Comparison of ENCODE assay signal across 10 cellular contexts in genomic region chr19:35910355-35910754, GRCh38. TPM values are rescaled to one million over a fixed set of nuclear protein-coding genes. Genes with fewer than 3 reads are reported as not detected.
DNase-seq lines count a peak whose midpoint lies in the region; ATAC-seq and TF ChIP-seq lines count a peak whose summit lies in the region.
"Not testable (repeated sequence)": the region's sequence is repeated elsewhere in the genome, so short reads cannot be mapped to it uniquely, and the experiment has no call there.
"Had no signal": no experiment of that assay in that cellular context is flagged by ENCODE, and none has a peak within 500 bp of the region (broad histone marks: within the 10 kb centered on the region; RNA-seq: fewer than 3 reads in every experiment).

No MANE protein-coding gene starts in this region.

- H2AFZ ChIP-seq in Karpas-422 (ENCODE audit: low read length), result not testable (repeated sequence)

- H3F3A ChIP-seq in DOHH2 (ENCODE audit: control insufficient read depth, insufficient read depth), result not testable (repeated sequence)

- peak overlapping the region; percentile 96 for H3K27ac Mint-ChIP-seq in dendritic cell treated with granulocyte-macrophage colony-stimulating factor and Interleukin-4, amounts not matched to agents 40 ng/mL and 50 ng/mL, for 4 days
- H3K27ac Mint-ChIP-seq in natural killer cell treated with Interleukin-12 subunit alpha and Interleukin-12 subunit beta and Interleukin-15 and Interleukin-18, amount 100 ng/mL, for 72 hours, result peak overlapping the region; percentile 86 to 96
- peak overlapping the region; percentile 91 for H3K27ac Mint-ChIP-seq in stimulated activated memory B cell treated with anti-CD40 and anti-IgM and Interleukin-4, amounts not matched to agents 10 μg/mL and 1 μg/mL and 100 μg/mL, for 72 hours

- not testable (repeated sequence) for H3K27me3 ChIP-seq in BLaER1; DOHH2 (ENCODE audit: control insufficient read depth, low read length); Karpas-422 (ENCODE audit: low read length); right lobe of liver; upper lobe of left lung

- H3K9me2 ChIP-seq in DOHH2 (replicated peaks; ENCODE audit: control insufficient read depth, low read length); Karpas-422 (replicated peaks; ENCODE audit: insufficient read depth, low read length): not testable (repeated sequence)

- H3K4me2 ChIP-seq in BLaER1 (peak overlapping the region; percentile 98), DOHH2 (ENCODE audit: low read length) (peak overlapping the region; percentile 94)
- H3K4me2 ChIP-seq in Karpas-422 (ENCODE audit: low read depth, low read length, poor library complexity, severe bottlenecking), result not testable (repeated sequence)

- not testable (repeated sequence) for H3K79me2 ChIP-seq in DOHH2 (ENCODE audit: control insufficient read depth, low read length); Karpas-422 (ENCODE audit: low read length)

- not testable (repeated sequence) for H3K27me3 Mint-ChIP-seq in dendritic cell treated with granulocyte-macrophage colony-stimulating factor and Interleukin-4, amounts not matched to agents 40 ng/mL and 50 ng/mL, for 4 days; natural killer cell treated with Interleukin-12 subunit alpha and Interleukin-12 subunit beta and Interleukin-15 and Interleukin-18, amount 100 ng/mL, for 72 hours; stimulated activated memory B cell treated with anti-CD40 and anti-IgM and Interleukin-4, amounts not matched to agents 10 μg/mL and 1 μg/mL and 100 μg/mL, for 72 hours

- not testable (repeated sequence) for H3K9me3 Mint-ChIP-seq in dendritic cell treated with granulocyte-macrophage colony-stimulating factor and Interleukin-4, amounts not matched to agents 40 ng/mL and 50 ng/mL, for 4 days; natural killer cell treated with Interleukin-12 subunit alpha and Interleukin-12 subunit beta and Interleukin-15 and Interleukin-18, amount 100 ng/mL, for 72 hours; stimulated activated memory B cell treated with anti-CD40 and anti-IgM and Interleukin-4, amounts not matched to agents 10 μg/mL and 1 μg/mL and 100 μg/mL, for 72 hours

- H3K36me3 Mint-ChIP-seq in dendritic cell treated with granulocyte-macrophage colony-stimulating factor and Interleukin-4, amounts not matched to agents 40 ng/mL and 50 ng/mL, for 4 days (ENCODE audit: low read depth), result peaks cover 35% of the 10 kb centered on the region
- H3K36me3 Mint-ChIP-seq in natural killer cell treated with Interleukin-12 subunit alpha and Interleukin-12 subunit beta and Interleukin-15 and Interleukin-18, amount 100 ng/mL, for 72 hours; stimulated activated memory B cell treated with anti-CD40 and anti-IgM and Interleukin-4, amounts not matched to agents 10 μg/mL and 1 μg/mL and 100 μg/mL, for 72 hours: not testable (repeated sequence)

- H3K4me1 ChIP-seq in BLaER1 (peaks cover 62% of the 10 kb centered on the region), DOHH2 (ENCODE audit: control insufficient read depth, low read length) (peaks cover 60% of the 10 kb centered on the region), Karpas-422 (ENCODE audit: low read length) (peaks cover 11% of the 10 kb centered on the region), right lobe of liver (peaks cover 0 to 14% (median 0%) of the 10 kb centered on the region in 4 donors), upper lobe of left lung (peaks cover 0 to 13% (median 8%) of the 10 kb centered on the region in 4 donors)

- not testable (repeated sequence) for TF ChIP-seq EP300 in upper lobe of left lung (IDR thresholded peaks at IDR 0.05)

- DNase-seq in Karpas-422, result peak; percentile 19
- not testable (repeated sequence) for DNase-seq in right lobe of liver; natural killer cell treated with Interleukin-12 subunit alpha and Interleukin-12 subunit beta and Interleukin-15 and Interleukin-18, amount 100 ng/mL, for 72 hours (ENCODE audit: low spot score); upper lobe of left lung

- TF ChIP-seq POLR2A in right lobe of liver (IDR thresholded peaks at IDR 0.05); upper lobe of left lung (IDR thresholded peaks at IDR 0.05): not testable (repeated sequence)

- not testable (repeated sequence) for H3K36me3 ChIP-seq in BLaER1; DOHH2 (ENCODE audit: control insufficient read depth, low read length); Karpas-422 (ENCODE audit: insufficient read depth, low read length); right lobe of liver; upper lobe of left lung

- H3K9ac ChIP-seq in BLaER1, result peak overlapping the region; percentile 85; the same call in 1 of the 2 replicates
- not testable (repeated sequence) for H3K9ac ChIP-seq in Karpas-422 (ENCODE audit: low read length)

- H3K27ac ChIP-seq in BLaER1 (peak overlapping the region; percentile 98), right lobe of liver (peak overlapping the region in 2 of 3 donors; percentile 65 to 74), upper lobe of left lung (peak overlapping the region; percentile 67 to 93 (median 88))
- H3K27ac ChIP-seq in DOHH2 (ENCODE audit: low read depth, low read length); Karpas-422 (ENCODE audit: low read length): not testable (repeated sequence)

- TF ChIP-seq CTCF in DOHH2 (IDR thresholded peaks at IDR 0.05; ENCODE audit: low read depth, low read length, poor library complexity, severe bottlenecking); right lobe of liver (IDR thresholded peaks at IDR 0.05); upper lobe of left lung (IDR thresholded peaks at IDR 0.05): not testable (repeated sequence)

- H3K9me3 ChIP-seq in BLaER1; DOHH2 (ENCODE audit: control insufficient read depth, insufficient read depth, low read length); Karpas-422 (ENCODE audit: low read length); right lobe of liver; upper lobe of left lung: not testable (repeated sequence)

- peaks cover 70% of the 10 kb centered on the region for H3K4me1 Mint-ChIP-seq in dendritic cell treated with granulocyte-macrophage colony-stimulating factor and Interleukin-4, amounts not matched to agents 40 ng/mL and 50 ng/mL, for 4 days (ENCODE audit: low read depth)
- peaks cover 27 to 29% of the 10 kb centered on the region in 2 donors for H3K4me1 Mint-ChIP-seq in natural killer cell treated with Interleukin-12 subunit alpha and Interleukin-12 subunit beta and Interleukin-15 and Interleukin-18, amount 100 ng/mL, for 72 hours (ENCODE audit: low read depth in 2 of 2)
- H3K4me1 Mint-ChIP-seq in stimulated activated memory B cell treated with anti-CD40 and anti-IgM and Interleukin-4, amounts not matched to agents 10 μg/mL and 1 μg/mL and 100 μg/mL, for 72 hours, result peaks cover 72% of the 10 kb centered on the region

- not testable (repeated sequence) for H3K4me3 Mint-ChIP-seq in dendritic cell treated with granulocyte-macrophage colony-stimulating factor and Interleukin-4, amounts not matched to agents 40 ng/mL and 50 ng/mL, for 4 days; natural killer cell treated with Interleukin-12 subunit alpha and Interleukin-12 subunit beta and Interleukin-15 and Interleukin-18, amount 100 ng/mL, for 72 hours; stimulated activated memory B cell treated with anti-CD40 and anti-IgM and Interleukin-4, amounts not matched to agents 10 μg/mL and 1 μg/mL and 100 μg/mL, for 72 hours

- H3K4me3 ChIP-seq in BLaER1; DOHH2 (ENCODE audit: low read length); Karpas-422 (ENCODE audit: low read length); right lobe of liver; upper lobe of left lung: not testable (repeated sequence)

- ATAC-seq in right lobe of liver; natural killer cell treated with Interleukin-12 subunit alpha and Interleukin-12 subunit beta and Interleukin-15 and Interleukin-18, amount 100 ng/mL, for 72 hours; stimulated activated memory B cell treated with anti-CD40 and anti-IgM and Interleukin-4, amounts not matched to agents 10 μg/mL and 1 μg/mL and 100 μg/mL, for 72 hours; upper lobe of left lung (ENCODE audit: low FRiP score in 2 of 2): not testable (repeated sequence)

- intact Hi-C loops in dendritic cell treated with granulocyte-macrophage colony-stimulating factor and Interleukin-4, amounts not matched to agents 40 ng/mL and 50 ng/mL, for 4 days (cut with micrococcal nuclease); right lobe of liver (cut with DNase I): not testable (repeated sequence)

- not testable (repeated sequence) for H4K20me1 ChIP-seq in BLaER1; DOHH2 (ENCODE audit: control insufficient read depth, insufficient read depth, low read depth, low read length); Karpas-422 (ENCODE audit: insufficient read depth, low read depth, low read length)

- 91% methylated on average over 12 of the region's 14 CpGs for WGBS in right lobe of liver (ENCODE audit: insufficient coverage, low coverage, low lambda C conversion rate, missing lambda C conversion rate)
- WGBS in upper lobe of left lung, 2 donors, result 90% methylated on average over 14 of the region's 14 CpGs

RNA-seq across cellular contexts. Expression of gene TYROBP, which starts 2.3 kb away (rescaled TPM):
- total RNA-seq in Karpas-422 (2014; rRNA removed; shearing (Covaris generic); ENCODE audit: low replicate concordance), result not detected in 2 replicates
- total RNA-seq in right lobe of liver (10 to 100 TPM; 15.6 to 77.8 (median 29.7) TPM), upper lobe of left lung (100 to 1,000 TPM; 131 to 532 (median 345) TPM)
- 100 to 1,000 TPM in 1 of 2 donors, 10 to 100 TPM in 1; 65.3 to 235 TPM for total RNA-seq in natural killer cell treated with Interleukin-12 subunit alpha and Interleukin-12 subunit beta and Interleukin-15 and Interleukin-18, amount 100 ng/mL, for 72 hours
- total RNA-seq: Calu3 had no signal

RNA-seq across cellular contexts. Expression of gene HCST, which starts 8.0 kb away (rescaled TPM):
- total RNA-seq in Karpas-422 (2014; rRNA removed; shearing (Covaris generic); ENCODE audit: low replicate concordance), result 12.2 and 18.8 TPM in 2 replicates
- total RNA-seq in right lobe of liver (1 to 10 TPM in 5 of 6 experiments, not detected in 1; 1.7 to 4.2 (median 2.4) TPM), upper lobe of left lung (10 to 100 TPM in 5 of 6 donors, not detected in 1; 10.2 to 40.8 (median 19.9) TPM)
- 100 to 1,000 TPM; 154 to 228 TPM for total RNA-seq in natural killer cell treated with Interleukin-12 subunit alpha and Interleukin-12 subunit beta and Interleukin-15 and Interleukin-18, amount 100 ng/mL, for 72 hours
- total RNA-seq: Calu3 had no signal

RNA-seq across cellular contexts. Expression of gene NFKBID, which starts 10.0 kb away (rescaled TPM):
- total RNA-seq in Karpas-422 (2014; rRNA removed; shearing (Covaris generic); ENCODE audit: low replicate concordance), result 7.2 and 17.1 TPM in 2 replicates
- total RNA-seq in right lobe of liver (1 to 10 TPM; 1.0 to 2.6 (median 1.7) TPM), upper lobe of left lung (10 to 100 TPM in 5 of 6 donors, 1 to 10 TPM in 1; 8.8 to 65.0 (median 23.6) TPM)
- 10 to 100 TPM; 54.4 to 68.7 TPM for total RNA-seq in natural killer cell treated with Interleukin-12 subunit alpha and Interleukin-12 subunit beta and Interleukin-15 and Interleukin-18, amount 100 ng/mL, for 72 hours

RNA-seq across cellular contexts. Expression of gene LRFN3, which starts 25.8 kb away (rescaled TPM):
- 3.7 and 3.8 TPM in 2 replicates for total RNA-seq in Karpas-422 (2014; rRNA removed; shearing (Covaris generic); ENCODE audit: low replicate concordance)
- 1 to 10 TPM; 5.6 to 8.6 (median 7.0) TPM for total RNA-seq in right lobe of liver
- 10 to 100 TPM in 1 of 2 donors, 1 to 10 TPM in 1; 4.6 to 10.6 TPM for total RNA-seq in natural killer cell treated with Interleukin-12 subunit alpha and Interleukin-12 subunit beta and Interleukin-15 and Interleukin-18, amount 100 ng/mL, for 72 hours
- 10 to 100 TPM in 4 of 6 donors, 1 to 10 TPM in 2; 6.3 to 17.2 (median 11.8) TPM for total RNA-seq in upper lobe of left lung

RNA-seq across cellular contexts. Expression of gene APLP1, which starts 42.0 kb away (rescaled TPM):
- 9.9 and 23.8 TPM in 2 replicates for total RNA-seq in Karpas-422 (2014; rRNA removed; shearing (Covaris generic); ENCODE audit: low replicate concordance)
- 1 to 10 TPM in 1 of 6 experiments, under 1 TPM in 2, not detected in 3; 0.27 to 1.5 (median 0.37) TPM for total RNA-seq in right lobe of liver
- total RNA-seq in natural killer cell treated with Interleukin-12 subunit alpha and Interleukin-12 subunit beta and Interleukin-15 and Interleukin-18, amount 100 ng/mL, for 72 hours, result 1 to 10 TPM; 1.9 TPM
- 10 to 100 TPM in 1 of 6 donors, 1 to 10 TPM in 4, not detected in 1; 1.5 to 22.8 (median 5.2) TPM for total RNA-seq in upper lobe of left lung
- total RNA-seq: CD4-positive, alpha-beta memory T cell had no signal

Comparison
In these comparisons a context has a peak if more than half of its experiments do, and no peak if none do; other contexts are left out.
1. RNA of gene TYROBP, which starts 2.3 kb away (total RNA-seq): 131 to 532 TPM in upper lobe of left lung, 65.3 to 235 TPM in natural killer cell treated with Interleukin-12 subunit alpha and Interleukin-12 subunit beta and Interleukin-15 and Interleukin-18, amount 100 ng/mL, for 72 hours and 15.6 to 77.8 TPM in right lobe of liver; not detected in Karpas-422; every median in the first group is over 10 times any median in the second.
2. Peak in every context shown above with its lines, with median percentiles within 50 percentile points of each other: H3K27ac Mint-ChIP-seq.